ENCODE assay signal across 14 cellular contexts in genomic region chr1:33435096-33435820, GRCh38. TPM values are rescaled to one million over a fixed set of nuclear protein-coding genes. Genes with fewer than 3 reads are reported as not detected.
DNase-seq lines count a peak whose midpoint lies in the region; ATAC-seq and TF ChIP-seq lines count a peak whose summit lies in the region.
"Had no signal": no experiment of that assay in that cellular context is flagged by ENCODE, and none has a peak within 500 bp of the region (broad histone marks: within the 10 kb centered on the region; RNA-seq: fewer than 3 reads in every experiment).

No MANE protein-coding gene starts in this region.

- H3K4me1 ChIP-seq in left ventricle myocardium inferior (peaks cover 38% of the 10 kb centered on the region), SJCRH30 (peaks cover 40% of the 10 kb centered on the region)

- H3K36me3 ChIP-seq in left ventricle myocardium inferior (no peaks in the 10 kb centered on the region), SJCRH30 (no peaks in the 10 kb centered on the region), WERI-Rb-1 (no peaks in the 10 kb centered on the region)

- H3K9me3 ChIP-seq in left ventricle myocardium inferior (replicated peaks): no peaks in the 10 kb centered on the region
- H3K9me3 ChIP-seq in SJCRH30 (replicated peaks): no peaks in the 10 kb centered on the region
- no peaks in the 10 kb centered on the region for H3K9me3 ChIP-seq in WERI-Rb-1 (ENCODE audit: severe bottlenecking)

- DNase-seq in left ventricle myocardium inferior (no peak), left cardiac atrium (no peak), SJCRH30 (peak; percentile 55 to 76), fibroblast of the conjunctiva (ENCODE audit: low read depth) (peak; percentile 29), superior temporal gyrus (ENCODE audit: extremely low spot score) (peak; percentile 57), WERI-Rb-1 (no peak), amniotic stem cell (lab: John Stamatoyannopoulos, UW) (no peak)
- no peak for DNase-seq in stimulated activated naive CD4-positive, alpha-beta T cell (lab: John Stamatoyannopoulos, UW)
- DNase-seq: activated CD4-positive, alpha-beta T cell treated with anti-CD3 and anti-CD28 coated beads, Interleukin-2, amount 50 U/mL, for 48 hours; activated naive CD4-positive, alpha-beta T cell treated with anti-CD3 and anti-CD28 coated beads, Interleukin-2, amount 50 U/mL, for 16 hours; effector CD4-positive, alpha-beta T cell; GOT3; stimulated activated CD4-positive, alpha-beta T cell treated with anti-CD3 and anti-CD28 coated beads, Interleukin-4, amount 100 ng/mL, for 4 hours had no signal

- H3K4me3 ChIP-seq in left ventricle myocardium inferior (no peak overlapping the region), SJCRH30 (no peak overlapping the region), WERI-Rb-1 (ENCODE audit: low read depth, low read length) (no peak overlapping the region)

- H3K27me3 ChIP-seq in left ventricle myocardium inferior (ENCODE audit: low read depth): no peaks in the 10 kb centered on the region
- no peaks in the 10 kb centered on the region for H3K27me3 ChIP-seq in SJCRH30
- H3K27me3 ChIP-seq in WERI-Rb-1 (ENCODE audit: insufficient read depth, low read depth, severe bottlenecking): no peaks in the 10 kb centered on the region

- no peak for ATAC-seq in left cardiac atrium

- H3K27ac ChIP-seq in left ventricle myocardium inferior (replicated peaks) (peak overlapping the region; percentile 43), SJCRH30 (no peak overlapping the region), WERI-Rb-1 (no peak overlapping the region)
- H3K27ac ChIP-seq: C4-2B had no signal

- TF ChIP-seq CTCF in left ventricle myocardium inferior (IDR thresholded peaks at IDR 0.05; ENCODE audit: borderline replicate concordance) (no peak), WERI-Rb-1 (IDR thresholded peaks at IDR 0.05; ENCODE audit: low read depth, low read length) (no peak)

- intact Hi-C loops in left ventricle myocardium inferior (cut with micrococcal nuclease) (no loop called here), left cardiac atrium (cut with DNase I) (no loop called here)

RNA-seq across cellular contexts. Expression of gene PHC2, which starts 4.4 kb away (rescaled TPM):
- 105 TPM for total RNA-seq in left ventricle myocardium inferior
- total RNA-seq in left cardiac atrium: 100 to 1,000 TPM in 1 of 2 donors, 10 to 100 TPM in 1; 75.0 to 139 TPM
- total RNA-seq in SJCRH30 (2014; rRNA removed; shearing (Covaris generic)): 87.9 and 95.1 TPM in 2 replicates

RNA-seq across cellular contexts. Expression of gene ZSCAN20, which starts 37.2 kb away (rescaled TPM):
- total RNA-seq in left ventricle myocardium inferior: 5.7 TPM
- 1 to 10 TPM; 4.4 to 5.2 TPM for total RNA-seq in left cardiac atrium
- total RNA-seq in SJCRH30 (2014; rRNA removed; shearing (Covaris generic)): 7.2 and 9.4 TPM in 2 replicates

Comparison
In these comparisons a context has a peak if more than half of its experiments do, and no peak if none do; other contexts are left out.
1. DNase-seq: peak in SJCRH30 (2 of 2), fibroblast of the conjunctiva (single experiment) and superior temporal gyrus (single experiment); none in left ventricle myocardium inferior (single experiment), left cardiac atrium (single experiment), stimulated activated naive CD4-positive, alpha-beta T cell (0 of 6), WERI-Rb-1 (single experiment) and amniotic stem cell (single experiment).